ENCODE assay signal across 33 cellular contexts in genomic region chr16:71969353-71969752, GRCh38. TPM values are rescaled to one million over a fixed set of nuclear protein-coding genes. Genes with fewer than 3 reads are reported as not detected.
"Had no signal": no experiment of that assay in that cellular context is flagged by ENCODE, and none has a peak within 500 bp of the region (broad histone marks: within the 10 kb centered on the region; RNA-seq: fewer than 3 reads in every experiment).

No MANE protein-coding gene starts in this region.

- H3K4me3 Mint-ChIP-seq: dendritic cell treated with granulocyte-macrophage colony-stimulating factor and Interleukin-4, amounts not matched to agents 40 ng/mL and 50 ng/mL, for 4 days; effector memory CD8-positive, alpha-beta T cell; endodermal cell had no signal

- FAIRE-seq: colon, endometrium, endothelial cell of umbilical vein, frontal cortex had no signal

- H3K27me3 ChIP-seq: colonic mucosa, dorsolateral prefrontal cortex, esophagus muscularis mucosa, esophagus squamous epithelium, foreskin keratinocyte, gastrocnemius medialis, gastroesophageal sphincter, heart left ventricle, heart right ventricle had no signal

- H3K27ac ChIP-seq: colonic mucosa, coronary artery, dorsolateral prefrontal cortex, epithelial cell of prostate, esophagus muscularis mucosa, esophagus squamous epithelium, foreskin keratinocyte, gastrocnemius medialis, gastroesophageal sphincter, heart left ventricle, heart right ventricle had no signal

- DNase-seq: colonic mucosa; cortex of kidney; dermis blood vessel endothelial cell; dorsolateral prefrontal cortex; effector CD4-positive, alpha-beta T cell; effector CD8-positive, alpha-beta T cell; effector memory CD4-positive, alpha-beta T cell; effector memory CD8-positive, alpha-beta T cell; endodermal cell; erythroblast; esophagus squamous epithelium; foreskin fibroblast; foreskin keratinocyte; foreskin melanocyte; gastrocnemius medialis; glutamatergic neuron; head of caudate nucleus; heart left ventricle; heart right ventricle had no signal

- ATAC-seq: effector memory CD8-positive, alpha-beta T cell; esophagus mucosa; foreskin keratinocyte; gastrocnemius medialis; gastroesophageal sphincter; heart left ventricle; heart right ventricle had no signal

- H3K36me3 ChIP-seq: colonic mucosa, esophagus muscularis mucosa, esophagus squamous epithelium, gastrocnemius medialis, gastroesophageal sphincter, heart left ventricle, heart right ventricle had no signal

- H3K9me3 ChIP-seq: colonic mucosa, esophagus muscularis mucosa, esophagus squamous epithelium, gastrocnemius medialis, gastroesophageal sphincter, heart left ventricle, heart right ventricle had no signal

- H3K27me3 Mint-ChIP-seq: dendritic cell treated with granulocyte-macrophage colony-stimulating factor and Interleukin-4, amounts not matched to agents 40 ng/mL and 50 ng/mL, for 4 days; effector memory CD8-positive, alpha-beta T cell had no signal

- H3K27ac Mint-ChIP-seq: dendritic cell treated with granulocyte-macrophage colony-stimulating factor and Interleukin-4, amounts not matched to agents 40 ng/mL and 50 ng/mL, for 4 days; effector memory CD8-positive, alpha-beta T cell; endodermal cell had no signal

- H3K4me1 ChIP-seq: colonic mucosa, esophagus squamous epithelium, foreskin keratinocyte, gastroesophageal sphincter, heart left ventricle, heart right ventricle had no signal

- H3K4me3 ChIP-seq: colonic mucosa, coronary artery, dorsolateral prefrontal cortex, esophagus muscularis mucosa, esophagus squamous epithelium, gastrocnemius medialis, gastroesophageal sphincter, heart left ventricle, heart right ventricle had no signal

- H3K9me3 Mint-ChIP-seq: dendritic cell treated with granulocyte-macrophage colony-stimulating factor and Interleukin-4, amounts not matched to agents 40 ng/mL and 50 ng/mL, for 4 days; effector memory CD8-positive, alpha-beta T cell; endodermal cell had no signal

RNA-seq across cellular contexts. Expression of gene PKD1L3, which starts 30.8 kb away (rescaled TPM):
- total RNA-seq: endothelial cell of umbilical vein, epithelial cell of proximal tubule, esophagus mucosa, fibroblast of lung, fibroblast of villous mesenchyme, foreskin keratinocyte, gastrocnemius medialis, glomerular endothelial cell had no signal
- polyA plus RNA-seq: endothelial cell of umbilical vein, fibroblast of lung, foreskin keratinocyte had no signal
